ENCODE assay signal across 4 cellular contexts in the genomic region with DNA sequence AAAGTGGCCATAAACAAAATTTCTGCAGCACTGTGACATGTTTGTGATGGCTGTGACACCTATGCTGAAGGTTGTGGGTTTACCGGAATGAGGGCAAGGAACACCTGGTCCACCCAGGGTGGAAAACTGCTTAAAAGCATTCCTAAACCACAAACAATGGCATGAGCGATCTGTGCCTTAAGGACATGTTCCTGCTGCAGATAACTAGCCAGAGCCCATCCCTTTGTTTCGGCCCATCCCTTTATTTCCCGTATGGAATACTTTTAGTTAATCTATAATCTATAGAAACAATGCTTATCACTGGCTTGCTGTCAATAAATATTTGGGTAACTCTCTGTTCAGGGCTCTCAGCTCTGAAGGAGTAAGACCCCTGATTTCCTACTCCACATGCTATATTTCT. TPM values are rescaled to one million over a fixed set of nuclear protein-coding genes. Genes with fewer than 3 reads are reported as not detected.
"Had no signal": no experiment of that assay in that cellular context is flagged by ENCODE, and none has a peak within 500 bp of the region (broad histone marks: within the 10 kb centered on the region; RNA-seq: fewer than 3 reads in every experiment).

No MANE protein-coding gene starts in this region.

RNA-seq across cellular contexts. Expression of a gene that starts 12.1 kb away (rescaled TPM):
- total RNA-seq: HT-29, HT1080, IMR-90 had no signal
- polyA plus RNA-seq: IgD-negative memory B cell, IMR-90 had no signal

RNA-seq across cellular contexts. Expression of a gene that starts 56.8 kb away (rescaled TPM):
- total RNA-seq: HT1080, IMR-90 had no signal
- polyA plus RNA-seq: IMR-90 had no signal
